Comparison of ENCODE assay signal across 16 cellular contexts in genomic region chrX:30733852-30734660, GRCh38.
DNase-seq lines count a peak whose midpoint lies in the region; TF ChIP-seq lines count a peak whose summit lies in the region.
"Had no signal": no experiment of that assay in that cellular context is flagged by ENCODE, and none has a peak within 500 bp of the region (broad histone marks: within the 10 kb centered on the region; RNA-seq: fewer than 3 reads in every experiment).

No MANE protein-coding gene starts in this region.

- H3K4me3 ChIP-seq in breast epithelium = no peak overlapping the region
- H3K4me3 ChIP-seq: BLaER1 had no signal

- peaks cover 9% of the 10 kb centered on the region for H3K36me3 Mint-ChIP-seq in activated CD4-positive, alpha-beta T cell treated with anti-CD3 and anti-CD28 coated beads, Interleukin-2, amount 10 ng/mL, durations not matched to agents 24 days and 14 days (ENCODE audit: low read depth)
- H3K36me3 Mint-ChIP-seq in MCF 10A (ENCODE audit: insufficient read depth, unreplicated experiment) = no peaks in the 10 kb centered on the region
- peaks cover 12% of the 10 kb centered on the region for H3K36me3 Mint-ChIP-seq in activated naive CD8-positive, alpha-beta T cell treated with anti-CD3 and anti-CD28 coated beads for 36 hours
- H3K36me3 Mint-ChIP-seq: CD8-positive, alpha-beta memory T cell had no signal

- BruUV-seq in MCF 10A (replicated peaks; lab: Mats Ljungman, UMichigan) = TSS peak; percentile 11

- H3K4me3 Mint-ChIP-seq in activated CD4-positive, alpha-beta T cell treated with anti-CD3 and anti-CD28 coated beads, Interleukin-2, amount 10 ng/mL, durations not matched to agents 24 days and 14 days = no peak overlapping the region
- no peak overlapping the region for H3K4me3 Mint-ChIP-seq in MCF 10A (ENCODE audit: unreplicated experiment)
- peak overlapping the region; percentile 9 for H3K4me3 Mint-ChIP-seq in activated naive CD8-positive, alpha-beta T cell treated with anti-CD3 and anti-CD28 coated beads for 36 hours
- H3K4me3 Mint-ChIP-seq: CD8-positive, alpha-beta memory T cell; HFFc6 had no signal

- no peak overlapping the region for H3K27ac ChIP-seq in breast epithelium
- H3K27ac ChIP-seq: BLaER1 had no signal

- H3K9me3 ChIP-seq in breast epithelium = no peaks in the 10 kb centered on the region
- H3K9me3 ChIP-seq: BLaER1, Caco-2 had no signal

- H3K27me3 Mint-ChIP-seq in activated CD4-positive, alpha-beta T cell treated with anti-CD3 and anti-CD28 coated beads, Interleukin-2, amount 10 ng/mL, durations not matched to agents 24 days and 14 days = no peaks in the 10 kb centered on the region
- H3K27me3 Mint-ChIP-seq in MCF 10A (ENCODE audit: insufficient read depth, unreplicated experiment) = no peaks in the 10 kb centered on the region
- H3K27me3 Mint-ChIP-seq in activated naive CD8-positive, alpha-beta T cell treated with anti-CD3 and anti-CD28 coated beads for 36 hours = no peaks in the 10 kb centered on the region

- TF ChIP-seq POLR2A in breast epithelium (IDR thresholded peaks at IDR 0.05) = no peak

- peak overlapping the region; percentile 74 for H3K27ac Mint-ChIP-seq in activated CD4-positive, alpha-beta T cell treated with anti-CD3 and anti-CD28 coated beads, Interleukin-2, amount 10 ng/mL, durations not matched to agents 24 days and 14 days
- H3K27ac Mint-ChIP-seq in MCF 10A (ENCODE audit: low read depth, unreplicated experiment) = no peak overlapping the region
- H3K27ac Mint-ChIP-seq in activated naive CD8-positive, alpha-beta T cell treated with anti-CD3 and anti-CD28 coated beads for 36 hours = peak overlapping the region; percentile 86
- H3K27ac Mint-ChIP-seq: CD8-positive, alpha-beta memory T cell; HFFc6 had no signal

- POLR2A ChIA-PET in MCF 10A (lab: Yijun Ruan, JAX) = no interaction called here

- in situ Hi-C loops in GM13976 (cut with MboI; ENCODE audit: low sequenced_read_pairs, unreplicated experiment) = loop anchor here (10.0 to 25.0 kb wide), 2 partner anchors 91 to 928 kb away; no protein-coding TSS in a partner anchor

- no peak for DNase-seq in activated CD4-positive, alpha-beta T cell treated with anti-CD3 and anti-CD28 coated beads, Interleukin-2, amount 10 ng/mL, durations not matched to agents 24 days and 14 days
- DNase-seq in activated CD4-positive, alpha-beta T cell treated with anti-CD3 and anti-CD28 coated beads for 1 hour = no peak
- DNase-seq in MCF 10A (ENCODE audit: unreplicated experiment) (no peak), breast epithelium (ENCODE audit: low spot score in 2 of 2) (no peak), GM13976 (ENCODE audit: low spot score) (no peak), HuH-7.5 (ENCODE audit: low spot score) (no peak)
- no peak for DNase-seq in activated naive CD8-positive, alpha-beta T cell treated with anti-CD3 and anti-CD28 coated beads for 36 hours
- DNase-seq: 8988T; AML-193; Caco-2; CD8-positive, alpha-beta memory T cell; DND-41; GF-D8; HCEC 1CT; HFFc6 had no signal

- CTCF ChIA-PET in MCF 10A (lab: Yijun Ruan, JAX) = interaction anchor here (0.6 to 2.5 kb wide), 3 partner anchors 10 to 304 kb away, joined by 5 to 11 read pairs (median 8); no protein-coding TSS in a partner anchor

- no peaks in the 10 kb centered on the region for H3K9me3 Mint-ChIP-seq in activated CD4-positive, alpha-beta T cell treated with anti-CD3 and anti-CD28 coated beads, Interleukin-2, amount 10 ng/mL, durations not matched to agents 24 days and 14 days
- H3K9me3 Mint-ChIP-seq in MCF 10A (ENCODE audit: unreplicated experiment) = no peaks in the 10 kb centered on the region
- peaks cover 1% of the 10 kb centered on the region for H3K9me3 Mint-ChIP-seq in activated naive CD8-positive, alpha-beta T cell treated with anti-CD3 and anti-CD28 coated beads for 36 hours
- H3K9me3 Mint-ChIP-seq: CD8-positive, alpha-beta memory T cell; HFFc6 had no signal

- peaks cover 0 to 10% of the 10 kb centered on the region in 2 donors for H3K27me3 ChIP-seq in breast epithelium
- H3K27me3 ChIP-seq: BLaER1 had no signal

- H3K4me1 Mint-ChIP-seq in activated CD4-positive, alpha-beta T cell treated with anti-CD3 and anti-CD28 coated beads, Interleukin-2, amount 10 ng/mL, durations not matched to agents 24 days and 14 days = peaks cover 7% of the 10 kb centered on the region
- H3K4me1 Mint-ChIP-seq in MCF 10A (ENCODE audit: insufficient read depth, unreplicated experiment) = peaks cover 6% of the 10 kb centered on the region
- H3K4me1 Mint-ChIP-seq in activated naive CD8-positive, alpha-beta T cell treated with anti-CD3 and anti-CD28 coated beads for 36 hours = peaks cover 17% of the 10 kb centered on the region

- H3K4me1 ChIP-seq in breast epithelium = no peaks in the 10 kb centered on the region
- H3K4me1 ChIP-seq: BLaER1, Caco-2 had no signal

- intact Hi-C loops in activated CD4-positive, alpha-beta T cell treated with anti-CD3 and anti-CD28 coated beads, Interleukin-2, amount 10 ng/mL, durations not matched to agents 24 days and 14 days (cut with micrococcal nuclease) = loop anchor here (2.0 to 10.0 kb wide), 2 partner anchors 155 to 921 kb away; partner anchors contain the start of gene TAB3
- intact Hi-C loops in MCF 10A (cut with micrococcal nuclease) (no loop called here), breast epithelium (cut with DNase I; ENCODE audit: low total_unique reads) (no loop called here)

- H3K36me3 ChIP-seq in breast epithelium = no peaks in the 10 kb centered on the region
- H3K36me3 ChIP-seq: BLaER1 had no signal

- TF ChIP-seq CTCF in MCF 10A (IDR thresholded peaks at IDR 0.05; ENCODE audit: unreplicated experiment) = no peak
- no peak for TF ChIP-seq CTCF in breast epithelium (IDR thresholded peaks at IDR 0.05)
- TF ChIP-seq CTCF in GM13976 (IDR thresholded peaks at IDR 0.05; ENCODE audit: borderline replicate concordance, control extremely low read depth, extremely low read depth, insufficient read depth, missing control alignments) = no peak
